In genomic region chr2:72793798-72794447, GRCh38 we compare ENCODE assay signal across 14 cellular contexts.
A peak's percentile ranks its signal among the peaks of the same experiment; 100 is the strongest.
DNase-seq lines count a peak whose midpoint lies in the region; ATAC-seq and TF ChIP-seq lines count a peak whose summit lies in the region.
"Had no signal": no experiment of that assay in that cellular context is flagged by ENCODE, and none has a peak within 500 bp of the region (broad histone marks: within the 10 kb centered on the region; RNA-seq: fewer than 3 reads in every experiment).

No MANE protein-coding gene starts in this region.

- H3K4me3 ChIP-seq in adipocyte (ENCODE audit: low read length), result peak overlapping the region; percentile 45
- no peak overlapping the region for H3K4me3 ChIP-seq in foreskin fibroblast (ENCODE audit: low read depth in 1 of 2, low read length in 2 of 2)
- H3K4me3 ChIP-seq in retinal pigment epithelial cell (ENCODE audit: low read length), result no peak overlapping the region
- H3K4me3 ChIP-seq: HAP-1 had no signal

- ATAC-seq in HG02623 (IDR thresholded peaks at IDR 0.05; ENCODE audit: unreplicated experiment) (no peak), HG02970 (IDR thresholded peaks at IDR 0.05; ENCODE audit: low FRiP score, unreplicated experiment) (no peak)

- TF ChIP-seq CTCF in foreskin fibroblast (IDR thresholded peaks at IDR 0.05; ENCODE audit: low read depth, low read length), result no peak
- no peak for TF ChIP-seq CTCF in retinal pigment epithelial cell (conservative IDR thresholded peaks at IDR 0.05; ENCODE audit: low read depth, low read length)

- no peaks in the 10 kb centered on the region for H3K36me3 ChIP-seq in adipocyte (ENCODE audit: control insufficient read depth, insufficient read depth, low read length, severe bottlenecking)
- H3K36me3 ChIP-seq: HAP-1 had no signal

- peak overlapping the region; percentile 10 for H3K9ac ChIP-seq in adipocyte (ENCODE audit: low read length)

- no peaks in the 10 kb centered on the region for H3K27me3 ChIP-seq in adipocyte (replicated peaks; ENCODE audit: control insufficient read depth, insufficient read depth, low read length)

- H3K9me3 ChIP-seq in adipocyte (ENCODE audit: control insufficient read depth, low read length), result no peaks in the 10 kb centered on the region
- H3K9me3 ChIP-seq: Caco-2, HAP-1 had no signal

- H3K4me1 ChIP-seq in adipocyte (ENCODE audit: control insufficient read depth, insufficient read depth, low read length), result peaks cover 30% of the 10 kb centered on the region
- H3K4me1 ChIP-seq: HAP-1 had no signal

- DNase-seq in ELR (ENCODE audit: low read depth), result peak; percentile 67
- peak; percentile 53 for DNase-seq in adipocyte (ENCODE audit: low read depth)
- peak; percentile 47 to 63 for DNase-seq in foreskin fibroblast
- DNase-seq in retinal pigment epithelial cell (ENCODE audit: low read depth), result peak; percentile 74
- no peak for DNase-seq in NCI-H1105 (lab: John Stamatoyannopoulos, UW)
- no peak for DNase-seq in stimulated activated naive CD4-positive, alpha-beta T cell treated with Interleukin-2 at 50 U/mL for 16 hours (lab: John Stamatoyannopoulos, UW)
- DNase-seq: activated naive CD8-positive, alpha-beta T cell treated with anti-CD3 and anti-CD28 coated beads for 36 hours; Caco-2; effector memory CD4-positive, alpha-beta T cell; NCI-H2029 treated with DMSO at 0.1 percent for 48 hours; nephron progenitor cell had no signal

Comparison
In these comparisons a context has a peak if more than half of its experiments do, and no peak if none do; other contexts are left out.
1. DNase-seq: peak in ELR (single experiment), adipocyte (single experiment), foreskin fibroblast (2 of 2) and retinal pigment epithelial cell (single experiment); none in NCI-H1105 (single experiment) and stimulated activated naive CD4-positive, alpha-beta T cell treated with Interleukin-2 at 50 U/mL for 16 hours (single experiment).